1 cellular context compared by ENCODE assay signal in genomic region chr4:127782275-127783025, GRCh38.
A peak's percentile ranks its signal among the peaks of the same experiment; 100 is the strongest.
TF ChIP-seq lines count a peak whose summit lies in the region.

Gene HSPA4L (plus strand): TSS chr4:127782322. CDS start chr4:127782551, 229 bp downstream.

TF ChIP-seq in K562, 482 proteins besides CTCF, POLR2A, EP300 and RAD21 (continued from another document):
- TF ChIP-seq E2F5 (CRISPR knock-in tag; IDR thresholded peaks at IDR 0.05) = no peak; the same call in 1 of the 2 replicates
- 0 out of 2 replicates have a peak, but pooled peaks have one; percentile 30 for TF ChIP-seq SMARCE1 (IDR thresholded peaks at IDR 0.05)
- peak; percentile 84 for TF ChIP-seq HNRNPLL (IDR thresholded peaks at IDR 0.05; ENCODE audit: low read depth, low read length, poor library complexity, severe bottlenecking)
- 0 out of 2 replicates have a peak, but pooled peaks have one; percentile 67 for TF ChIP-seq ZNF217 (CRISPR knock-in tag; IDR thresholded peaks at IDR 0.05)
- peak; percentile 87 for TF ChIP-seq CHD2 (IDR thresholded peaks at IDR 0.05; ENCODE audit: low read depth, low read length)
- no peak for TF ChIP-seq CC2D1A (IDR thresholded peaks at IDR 0.05)
- TF ChIP-seq SOX6 (IDR thresholded peaks at IDR 0.05) = no peak
- no peak for TF ChIP-seq THRAP3 (IDR thresholded peaks at IDR 0.05; ENCODE audit: borderline replicate concordance)
- no peak for TF ChIP-seq HMG20A (CRISPR knock-in tag; conservative IDR thresholded peaks at IDR 0.05)
- peak; percentile 54 for TF ChIP-seq MYC (IDR thresholded peaks at IDR 0.05; ENCODE audit: low read depth, low read length)
- no peak for TF ChIP-seq MYC (CRISPR knock-in tag; IDR thresholded peaks at IDR 0.05; ENCODE audit: borderline replicate concordance, low read depth)
- no peak for TF ChIP-seq SPI1 (IDR thresholded peaks at IDR 0.05; ENCODE audit: borderline replicate concordance, low read depth, low read length)
- TF ChIP-seq TAF1 (IDR thresholded peaks at IDR 0.05; ENCODE audit: control insufficient read depth, extremely low read depth, insufficient read depth, low read length, severe bottlenecking) = peak; percentile 78
- TF ChIP-seq BDP1 (IDR thresholded peaks at IDR 0.05; ENCODE audit: insufficient read depth, insufficient read length) = no peak
- TF ChIP-seq GABPB1 (CRISPR knock-in tag; IDR thresholded peaks at IDR 0.05) = peak; percentile 70
- TF ChIP-seq ZBTB2 (IDR thresholded peaks at IDR 0.05) = no peak
- no peak for TF ChIP-seq ZNF76 (CRISPR knock-in tag; IDR thresholded peaks at IDR 0.05; ENCODE audit: borderline replicate concordance)
- TF ChIP-seq JUND (IDR thresholded peaks at IDR 0.05; ENCODE audit: borderline replicate concordance, low read depth, low read length) = no peak
- TF ChIP-seq JUND (tag; IDR thresholded peaks at IDR 0.05; ENCODE audit: borderline replicate concordance, low read depth, low read length) = no peak
- no peak for TF ChIP-seq ZNF146 (CRISPR knock-in tag; IDR thresholded peaks at IDR 0.05; ENCODE audit: unreplicated experiment)
- TF ChIP-seq RUNX1 (IDR thresholded peaks at IDR 0.05; ENCODE audit: low read depth) = no peak
- TF ChIP-seq CREB3L1 (IDR thresholded peaks at IDR 0.05; ENCODE audit: borderline replicate concordance, low read depth) = peak; percentile 36; the same call in 1 of the 2 replicates
- TF ChIP-seq CREBBP (IDR thresholded peaks at IDR 0.05; ENCODE audit: low read depth, low read length) = no peak
- TF ChIP-seq BCOR (IDR thresholded peaks at IDR 0.05) = no peak; the same call in 1 of the 2 replicates
- peak; percentile 83 for TF ChIP-seq EP400 (IDR thresholded peaks at IDR 0.05)
- no peak for TF ChIP-seq TSHZ1 (CRISPR knock-in tag; IDR thresholded peaks at IDR 0.05)
- no peak for TF ChIP-seq MCM5 (IDR thresholded peaks at IDR 0.05; ENCODE audit: low read depth)
- no peak for TF ChIP-seq RBM22 (IDR thresholded peaks at IDR 0.05; ENCODE audit: low read depth, low read length, poor library complexity, severe bottlenecking)
- no peak for TF ChIP-seq EGR1 (conservative IDR thresholded peaks at IDR 0.05)
- peak in 1 of 2 experiments; percentile 15; a peak in 1 of 4 replicates for TF ChIP-seq TEAD1 (CRISPR knock-in tag; IDR thresholded peaks at IDR 0.05)
- no peak for TF ChIP-seq TCF7L2 (IDR thresholded peaks at IDR 0.05; ENCODE audit: low read depth, low read length)
- TF ChIP-seq NR0B1 (IDR thresholded peaks at IDR 0.05; ENCODE audit: partially characterized antibody) = no peak
- TF ChIP-seq TGIF2 (CRISPR knock-in tag; IDR thresholded peaks at IDR 0.05) = no peak
- TF ChIP-seq PHTF2 (CRISPR knock-in tag; IDR thresholded peaks at IDR 0.05) = no peak
- no peak for TF ChIP-seq SRSF3 (IDR thresholded peaks at IDR 0.05; ENCODE audit: insufficient read depth, low read length)
- no peak for TF ChIP-seq SMC3 (conservative IDR thresholded peaks at IDR 0.05; ENCODE audit: insufficient read depth, low read depth, low read length)
- TF ChIP-seq ZNF707 (CRISPR knock-in tag; conservative IDR thresholded peaks at IDR 0.05) = no peak
- TF ChIP-seq ZKSCAN3 (CRISPR knock-in tag; IDR thresholded peaks at IDR 0.05) = no peak
- no peak for TF ChIP-seq HES1 (IDR thresholded peaks at IDR 0.05; ENCODE audit: low read depth)
- no peak for TF ChIP-seq PHF21A (IDR thresholded peaks at IDR 0.05; ENCODE audit: borderline replicate concordance, low read depth)
- no peak for TF ChIP-seq ZNF143 (CRISPR knock-in tag; IDR thresholded peaks at IDR 0.05)
- 0 out of 2 replicates have a peak, but pooled peaks have one; percentile 3 for TF ChIP-seq TEAD4 (IDR thresholded peaks at IDR 0.05; ENCODE audit: low read length)
- no peak for TF ChIP-seq TEAD4 (CRISPR knock-in tag; IDR thresholded peaks at IDR 0.05; ENCODE audit: borderline replicate concordance)
- no peak for TF ChIP-seq SAFB (IDR thresholded peaks at IDR 0.05; ENCODE audit: borderline replicate concordance, low read depth, low read length)
- no peak for TF ChIP-seq ELF1 (tag; IDR thresholded peaks at IDR 0.05)
- TF ChIP-seq IRF1 (CRISPR knock-in tag; IDR thresholded peaks at IDR 0.05; ENCODE audit: borderline replicate concordance) = no peak
